ENCODE assay signal across 16 cellular contexts in the genomic region with DNA sequence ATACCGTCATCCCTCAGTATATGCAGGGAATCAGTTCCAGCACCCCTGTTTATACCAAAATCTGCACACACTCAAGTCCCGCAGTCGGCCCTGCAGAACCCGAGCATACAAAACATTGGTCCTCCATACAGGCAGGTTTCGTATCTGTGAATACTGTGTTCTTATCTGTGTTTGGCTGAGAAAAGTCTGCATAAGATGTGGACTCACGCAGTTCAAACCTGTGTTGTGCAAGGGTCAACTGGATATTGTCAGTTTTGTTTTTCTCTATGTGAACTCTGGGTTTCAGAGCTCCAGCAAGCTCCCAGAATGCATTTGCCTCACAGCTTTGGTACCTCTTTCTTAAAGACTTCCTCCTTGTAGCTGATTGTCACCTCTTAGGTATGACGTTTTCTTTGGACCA.
A peak's percentile ranks its signal among the peaks of the same experiment; 100 is the strongest.
DNase-seq lines count a peak whose midpoint lies in the region; ATAC-seq, FAIRE-seq and TF ChIP-seq lines count a peak whose summit lies in the region.
"Had no signal": no experiment of that assay in that cellular context is flagged by ENCODE, and none has a peak within 500 bp of the region (broad histone marks: within the 10 kb centered on the region; RNA-seq: fewer than 3 reads in every experiment).

No MANE protein-coding gene starts in this region.

- H3K79me2 ChIP-seq in Karpas-422 (ENCODE audit: low read length) = no peaks in the 10 kb centered on the region
- H3K79me2 ChIP-seq in K562 (ENCODE audit: control insufficient read depth, insufficient read depth, low read length) = no peaks in the 10 kb centered on the region
- no peaks in the 10 kb centered on the region for H3K79me2 ChIP-seq in HepG2 (ENCODE audit: insufficient read depth, low read length)
- no peaks in the 10 kb centered on the region for H3K79me2 ChIP-seq in neural progenitor cell (ENCODE audit: low read depth)

- intact Hi-C loops in K562 (cut with micrococcal nuclease) = no loop called here
- intact Hi-C loops in HepG2 (cut with micrococcal nuclease; ENCODE audit: unreplicated experiment) = no loop called here
- intact Hi-C loops in left lung (cut with DNase I) = no loop called here

- H3K9me3 Mint-ChIP-seq in neural progenitor cell = no peaks in the 10 kb centered on the region
- H3K9me3 Mint-ChIP-seq: CD14-positive monocyte; CD4-positive, alpha-beta memory T cell had no signal

- H3K27me3 ChIP-seq in Karpas-422 (ENCODE audit: low read length) (no peaks in the 10 kb centered on the region), K562 (ENCODE audit: control insufficient read depth in 2 of 2, insufficient read depth in 2 of 2, low read length in 2 of 2) (peaks cover 3 to 7% of the 10 kb centered on the region in 2 experiments; a peak in 4 of 5 replicates), HepG2 (ENCODE audit: control insufficient read depth in 1 of 2, insufficient read depth in 2 of 2, low read length in 2 of 2) (no peaks in the 10 kb centered on the region), neural progenitor cell (no peaks in the 10 kb centered on the region), left lung (no peaks in the 10 kb centered on the region)
- H3K27me3 ChIP-seq: BLaER1 had no signal

- H3K9me1 ChIP-seq in K562 (ENCODE audit: control insufficient read depth, insufficient read depth, low read length) = no peaks in the 10 kb centered on the region

- H3K4me3 ChIP-seq in Karpas-422 (ENCODE audit: low read length) (no peak overlapping the region), K562 (no peak overlapping the region), HepG2 (replicated peaks in 1 of 3; ENCODE audit: insufficient read depth in 1 of 3, low read depth in 2 of 3, low read length in 3 of 3) (no peak overlapping the region), neural progenitor cell (no peak overlapping the region), left lung (no peak overlapping the region)
- H3K4me3 ChIP-seq: BLaER1, HAP-1 had no signal

- FAIRE-seq in K562 (lab: Jason Lieb, UNC) (peak; percentile 11), HepG2 (lab: Jason Lieb, UNC) (no peak)
- FAIRE-seq: H1 had no signal

- TF ChIP-seq POLR2A in K562 (conservative IDR thresholded peaks at IDR 0.05) (no peak), HepG2 (IDR thresholded peaks at IDR 0.05; ENCODE audit: insufficient read depth in 1 of 2, low read depth in 2 of 2, low read length in 2 of 2) (no peak)

- POLR2A ChIA-PET in K562 (lab: Yijun Ruan, JAX) (interaction anchor here (1.5 kb wide), 1 partner anchor 8 kb away, joined by 4 read pairs; no protein-coding TSS in a partner anchor), HepG2 (lab: Yijun Ruan, JAX) (no interaction called here)

- TF ChIP-seq RAD21 in K562 (CRISPR knock-in tag; conservative IDR thresholded peaks at IDR 0.05 in 1 of 2, IDR thresholded peaks at IDR 0.05 in 1 of 2) (no peak), HepG2 (CRISPR knock-in tag; IDR thresholded peaks at IDR 0.05) (no peak)

- H3K4me1 ChIP-seq in Karpas-422 (ENCODE audit: low read length) (no peaks in the 10 kb centered on the region), K562 (replicated peaks in 1 of 2; ENCODE audit: control insufficient read depth in 2 of 2, insufficient read depth in 2 of 2, low read length in 2 of 2) (no peaks in the 10 kb centered on the region), HepG2 (ENCODE audit: insufficient read depth, low read length) (peaks cover 17% of the 10 kb centered on the region), neural progenitor cell (peaks cover 6% of the 10 kb centered on the region), left lung (peaks cover 0 to 10% of the 10 kb centered on the region in 2 donors)
- H3K4me1 ChIP-seq: HAP-1 had no signal

- H3K27me3 Mint-ChIP-seq in neural progenitor cell (ENCODE audit: insufficient read depth, low read depth) = peaks cover 3% of the 10 kb centered on the region
- H3K27me3 Mint-ChIP-seq: CD4-positive, alpha-beta memory T cell had no signal

- in situ Hi-C loops in K562 (cut with MboI) (no loop called here), HepG2 (cut with HindIII; ENCODE audit: extremely low pct_ligation_motif_present, low pct_unique_long_range_greater_than_20kb) (no loop called here)

- CTCF ChIA-PET in K562 (lab: Yijun Ruan, JAX; ENCODE audit: low intra/inter-chr PET ratio) = no interaction called here
- CTCF ChIA-PET in HepG2 (lab: Yijun Ruan, JAX; ENCODE audit: low intra/inter-chr PET ratio, low total read pairs) = no interaction called here

- ATAC-seq in K562 (no peak), HepG2 (peak; percentile 79), left lung (no peak), GM21390 (IDR thresholded peaks at IDR 0.05; ENCODE audit: unreplicated experiment) (no peak)

- H3K36me3 Mint-ChIP-seq in neural progenitor cell = no peaks in the 10 kb centered on the region
- H3K36me3 Mint-ChIP-seq: CD14-positive monocyte; CD4-positive, alpha-beta memory T cell had no signal

- no peak overlapping the region for H2AFZ ChIP-seq in Karpas-422 (ENCODE audit: low read length)
- no peak overlapping the region for H2AFZ ChIP-seq in K562 (ENCODE audit: low read depth, low read length)
- H2AFZ ChIP-seq in HepG2 (ENCODE audit: low read length) = no peak overlapping the region
- peak overlapping the region; percentile 48 for H2AFZ ChIP-seq in neural progenitor cell (replicated peaks)

- H3F3A ChIP-seq in neural progenitor cell (ENCODE audit: low read depth) = no peaks in the 10 kb centered on the region

- no peak overlapping the region for H3K4me3 Mint-ChIP-seq in neural progenitor cell
- H3K4me3 Mint-ChIP-seq: CD14-positive monocyte; CD4-positive, alpha-beta memory T cell had no signal

- H3K4me1 Mint-ChIP-seq in neural progenitor cell = peaks cover 11% of the 10 kb centered on the region

- no peak overlapping the region for H3K4me2 ChIP-seq in Karpas-422 (ENCODE audit: low read depth, low read length, poor library complexity, severe bottlenecking)
- H3K4me2 ChIP-seq in K562 (ENCODE audit: insufficient read depth, low read length) = no peak overlapping the region
- H3K4me2 ChIP-seq in HepG2 (ENCODE audit: low read depth, low read length) = no peak overlapping the region
- no peak overlapping the region for H3K4me2 ChIP-seq in neural progenitor cell
- H3K4me2 ChIP-seq: BLaER1 had no signal

- BruUV-seq in K562 (replicated peaks; lab: Mats Ljungman, UMichigan) (no TSS peak), HepG2 (replicated peaks; lab: Mats Ljungman, UMichigan) (no TSS peak)

- peak; percentile 31 for DNase-seq in Karpas-422
- no peak for DNase-seq in K562 (ENCODE audit: extremely low read depth in 1 of 4, low spot score in 3 of 4)
- peak; percentile 11 for DNase-seq in HepG2 (ENCODE audit: low spot score)
- DNase-seq in neural progenitor cell (ENCODE audit: low spot score) = no peak
- no peak for DNase-seq in left lung
- no peak for DNase-seq in SW 1271 (lab: John Stamatoyannopoulos, UW)
- DNase-seq: 8988T; Calu3; CD4-positive, alpha-beta memory T cell; DMS79 treated with DMSO at 0.1 percent for 48 hours; GF-D8 had no signal

- no peak overlapping the region for H3K27ac ChIP-seq in Karpas-422 (ENCODE audit: low read length)
- no peak overlapping the region for H3K27ac ChIP-seq in K562 (ENCODE audit: extremely low read depth, low read depth, low read length)
- H3K27ac ChIP-seq in HepG2 (ENCODE audit: extremely low read length, insufficient read depth, low read length) = no peak overlapping the region
- H3K27ac ChIP-seq in neural progenitor cell = no peak overlapping the region
- no peak overlapping the region for H3K27ac ChIP-seq in left lung
- H3K27ac ChIP-seq: BLaER1 had no signal

- no peak for TF ChIP-seq EP300 in K562 (IDR thresholded peaks at IDR 0.05; ENCODE audit: low read length)
- TF ChIP-seq EP300 in HepG2 (IDR thresholded peaks at IDR 0.05; ENCODE audit: low read depth in 2 of 2, low read length in 2 of 2) = no peak
- TF ChIP-seq EP300 in HepG2 (CRISPR knock-in tag; IDR thresholded peaks at IDR 0.05; ENCODE audit: borderline replicate concordance) = no peak

- H4K20me1 ChIP-seq in Karpas-422 (ENCODE audit: insufficient read depth, low read depth, low read length) (no peaks in the 10 kb centered on the region), K562 (replicated peaks; ENCODE audit: control insufficient read depth, insufficient read depth, low read length) (no peaks in the 10 kb centered on the region), HepG2 (ENCODE audit: insufficient read depth, low read length) (no peaks in the 10 kb centered on the region), neural progenitor cell (ENCODE audit: low read depth) (no peaks in the 10 kb centered on the region)
- H4K20me1 ChIP-seq: BLaER1 had no signal

- H3K9me3 ChIP-seq in Karpas-422 (ENCODE audit: low read length) (no peaks in the 10 kb centered on the region), K562 (replicated peaks; ENCODE audit: control insufficient read depth, insufficient read depth, low read depth, low read length) (no peaks in the 10 kb centered on the region), HepG2 (ENCODE audit: low read length) (no peaks in the 10 kb centered on the region), neural progenitor cell (ENCODE audit: low read depth) (no peaks in the 10 kb centered on the region), left lung (no peaks in the 10 kb centered on the region)
- H3K9me3 ChIP-seq: BLaER1, HAP-1 had no signal

- no peak overlapping the region for H3K27ac Mint-ChIP-seq in neural progenitor cell

- no peaks in the 10 kb centered on the region for H3K9me2 ChIP-seq in Karpas-422 (replicated peaks; ENCODE audit: insufficient read depth, low read length)

- no peaks in the 10 kb centered on the region for H3K36me3 ChIP-seq in Karpas-422 (ENCODE audit: insufficient read depth, low read length)
- H3K36me3 ChIP-seq in K562 (ENCODE audit: control insufficient read depth, insufficient read depth, low read length) = no peaks in the 10 kb centered on the region
- no peaks in the 10 kb centered on the region for H3K36me3 ChIP-seq in HepG2 (replicated peaks in 1 of 2; ENCODE audit: control insufficient read depth in 1 of 2, insufficient read depth in 2 of 2, low read length in 2 of 2)
- H3K36me3 ChIP-seq in neural progenitor cell = no peaks in the 10 kb centered on the region
- no peaks in the 10 kb centered on the region for H3K36me3 ChIP-seq in left lung
- H3K36me3 ChIP-seq: BLaER1 had no signal

- TF ChIP-seq CTCF in K562 (IDR thresholded peaks at IDR 0.05 in 2 of 3, conservative IDR thresholded peaks at IDR 0.05 in 1 of 3; ENCODE audit: insufficient read depth in 2 of 3, low read depth in 1 of 3, low read length in 3 of 3) (no peak), HepG2 (CRISPR knock-in tag; IDR thresholded peaks at IDR 0.05) (no peak), neural progenitor cell (IDR thresholded peaks at IDR 0.05) (no peak), left lung (IDR thresholded peaks at IDR 0.05) (no peak)

- H3K9ac ChIP-seq in Karpas-422 (ENCODE audit: low read length) = no peak overlapping the region
- H3K9ac ChIP-seq in K562 (ENCODE audit: insufficient read depth in 1 of 2, low read depth in 2 of 2, low read length in 2 of 2) = no peak overlapping the region
- no peak overlapping the region for H3K9ac ChIP-seq in HepG2 (ENCODE audit: insufficient read depth, low read depth, low read length)
- no peak overlapping the region for H3K9ac ChIP-seq in neural progenitor cell
- H3K9ac ChIP-seq: BLaER1 had no signal

- WGBS in K562 (ENCODE audit: insufficient coverage, low coverage, missing lambda C conversion rate) = 2% methylated on average over 7 of the region's 7 CpGs
- WGBS in HepG2 (ENCODE audit: low lambda C conversion rate) = 15% methylated on average over 7 of the region's 7 CpGs

TF ChIP-seq in K562, 482 proteins besides CTCF, POLR2A, EP300 and RAD21 (continues in another document):
- TF ChIP-seq NFRKB (IDR thresholded peaks at IDR 0.05; ENCODE audit: low read depth) = no peak

Comparison
In these comparisons a context has a peak if more than half of its experiments do, and no peak if none do; other contexts are left out.
1. DNase-seq: peak in Karpas-422 (single experiment) and HepG2 (single experiment); none in K562 (0 of 4), neural progenitor cell (single experiment), left lung (0 of 2) and SW 1271 (0 of 2).